7 cellular contexts compared by ENCODE assay signal in the genomic region with DNA sequence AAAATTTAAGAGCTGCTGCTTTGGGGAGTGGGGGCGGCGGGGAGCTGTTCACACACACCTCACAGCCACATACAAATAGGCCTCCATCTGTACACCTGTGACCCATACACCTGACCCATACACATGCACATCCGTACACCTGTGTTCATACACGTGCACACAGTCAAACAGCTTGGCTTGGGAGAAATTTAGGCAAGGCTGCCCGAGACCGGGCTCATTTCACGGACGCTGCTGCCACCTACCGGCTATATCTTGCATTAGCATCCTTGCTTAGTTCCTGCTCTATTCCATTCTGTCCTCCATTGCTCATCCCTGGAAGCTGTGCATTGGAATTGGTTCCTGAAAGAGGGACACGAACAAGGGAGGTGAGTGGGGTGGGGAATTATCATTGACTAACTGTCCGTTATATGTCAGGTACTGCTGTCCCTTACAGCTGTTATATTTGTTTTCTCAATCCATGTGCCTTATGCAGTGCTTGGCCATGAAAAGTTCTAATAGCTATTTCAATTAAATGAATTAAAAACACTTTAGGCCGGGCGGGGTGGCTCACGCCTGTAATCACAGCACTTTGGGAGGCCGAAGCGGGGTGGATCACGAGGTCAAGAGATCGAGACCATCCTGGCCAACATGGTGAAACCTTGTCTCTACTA. TPM values are rescaled to one million over a fixed set of nuclear protein-coding genes. Genes with fewer than 3 reads are reported as not detected.
DNase-seq lines count a peak whose midpoint lies in the region; ATAC-seq and TF ChIP-seq lines count a peak whose summit lies in the region.

No MANE protein-coding gene starts in this region.

- no peak overlapping the region for H4K8ac ChIP-seq in trophoblast cell (ENCODE audit: low read depth, low read length)

- H2BK120ac ChIP-seq in trophoblast cell (ENCODE audit: insufficient read depth, low read length, poor library complexity) = no peak overlapping the region

- no peaks in the 10 kb centered on the region for H3K27me3 ChIP-seq in trophoblast cell (ENCODE audit: insufficient read depth, low read length)
- H3K27me3 ChIP-seq in upper lobe of right lung = no peaks in the 10 kb centered on the region

- H3K9ac ChIP-seq in SK-N-MC (ENCODE audit: insufficient read length) (no peak overlapping the region), trophoblast cell (ENCODE audit: low read length) (no peak overlapping the region)

- no peak overlapping the region for H3K18ac ChIP-seq in trophoblast cell (ENCODE audit: low read length)

- H3K27ac ChIP-seq in SK-N-MC = no peak overlapping the region
- H3K27ac ChIP-seq in trophoblast cell (ENCODE audit: low read depth, low read length) = no peak overlapping the region
- H3K27ac ChIP-seq in upper lobe of right lung = no peak overlapping the region

- no peak overlapping the region for H4K91ac ChIP-seq in trophoblast cell (ENCODE audit: low read depth, low read length)

- H3K36me3 ChIP-seq in SK-N-MC (ENCODE audit: insufficient read depth, low read length) (no peaks in the 10 kb centered on the region), trophoblast cell (ENCODE audit: control insufficient read depth in 1 of 2, insufficient read depth in 2 of 2, low read length in 2 of 2) (no peaks in the 10 kb centered on the region), upper lobe of right lung (no peaks in the 10 kb centered on the region)

- H3K79me2 ChIP-seq in trophoblast cell (ENCODE audit: control insufficient read depth, insufficient read depth, low read length, poor library complexity) = no peaks in the 10 kb centered on the region

- H3K9me3 ChIP-seq in SK-N-MC (ENCODE audit: low read depth, low read length) (no peaks in the 10 kb centered on the region), trophoblast cell (ENCODE audit: insufficient read depth, low read depth, low read length) (no peaks in the 10 kb centered on the region), upper lobe of right lung (no peaks in the 10 kb centered on the region)

- no peak overlapping the region for H4K12ac ChIP-seq in trophoblast cell (ENCODE audit: low read depth, low read length)

- peaks cover 10% of the 10 kb centered on the region for H3K79me1 ChIP-seq in trophoblast cell (ENCODE audit: low read length)

- no peak overlapping the region for H3K23ac ChIP-seq in trophoblast cell (ENCODE audit: low read length)

- TF ChIP-seq POLR2A in NB4 (IDR thresholded peaks at IDR 0.05; ENCODE audit: extremely low read depth, insufficient read length) = no peak

- no peak overlapping the region for H3K14ac ChIP-seq in trophoblast cell (ENCODE audit: low read length)

- peak; percentile 82 for DNase-seq in GM13976 (ENCODE audit: low spot score)
- peak; percentile 76 for DNase-seq in NB4 (ENCODE audit: low read depth)
- DNase-seq in SK-N-MC (ENCODE audit: low read depth, low spot score) = peak; percentile 32
- DNase-seq in activated naive CD4-positive, alpha-beta T cell (lab: John Stamatoyannopoulos, UW) = peak; percentile 29 to 68 (median 53)
- peak; percentile 52 for DNase-seq in globus pallidus (ENCODE audit: low spot score)
- peak; percentile 81 to 94 for DNase-seq in trophoblast cell
- peak; percentile 85 for DNase-seq in upper lobe of right lung

- H3K4me3 ChIP-seq in NB4 (ENCODE audit: low read depth, low read length) = no peak overlapping the region
- H3K4me3 ChIP-seq in SK-N-MC = peak overlapping the region; percentile 3; the same call in 1 of the 2 replicates
- H3K4me3 ChIP-seq in trophoblast cell (ENCODE audit: low read depth, low read length) = no peak overlapping the region
- H3K4me3 ChIP-seq in upper lobe of right lung = no peak overlapping the region

- H3K4me1 ChIP-seq in trophoblast cell (ENCODE audit: control insufficient read depth in 1 of 2, insufficient read depth in 2 of 2, low read length in 2 of 2) (peaks cover 3 to 9% of the 10 kb centered on the region in 2 experiments), upper lobe of right lung (no peaks in the 10 kb centered on the region)

- no peak overlapping the region for H3K4me2 ChIP-seq in trophoblast cell (ENCODE audit: low read length)

- in situ Hi-C loops in GM13976 (cut with MboI; ENCODE audit: low sequenced_read_pairs, unreplicated experiment) = no loop called here

- TF ChIP-seq CTCF in GM13976 (IDR thresholded peaks at IDR 0.05; ENCODE audit: borderline replicate concordance, control extremely low read depth, extremely low read depth, insufficient read depth, missing control alignments) = peak; percentile 88
- peak; percentile 81 for TF ChIP-seq CTCF in NB4 (IDR thresholded peaks at IDR 0.05; ENCODE audit: low read depth, low read length)
- TF ChIP-seq CTCF in upper lobe of right lung (IDR thresholded peaks at IDR 0.05) = peak; percentile 94

- H2AK5ac ChIP-seq in trophoblast cell (ENCODE audit: low read length) = no peak overlapping the region

- no peak overlapping the region for H2BK5ac ChIP-seq in trophoblast cell (ENCODE audit: low read depth, low read length, poor library complexity)

- H2BK12ac ChIP-seq in trophoblast cell (ENCODE audit: low read length) = no peak overlapping the region

- intact Hi-C loops in upper lobe of right lung (cut with DNase I) = loop anchor here (5.0 kb wide), 1 partner anchor 90 kb away; no protein-coding TSS in a partner anchor

- H2AFZ ChIP-seq in trophoblast cell (ENCODE audit: insufficient read depth, low read length, poor library complexity) = no peak overlapping the region

- peak; percentile 92 for ATAC-seq in upper lobe of right lung

- WGBS in trophoblast cell (ENCODE audit: extremely low coverage, insufficient coverage, insufficient read length) = no CpG with 5 or more reads among the region's 18 CpGs

- no peak overlapping the region for H3K4ac ChIP-seq in trophoblast cell (ENCODE audit: low read depth, low read length)

RNA-seq across cellular contexts. Expression of a gene that starts 37.1 kb away (rescaled TPM):
- polyA plus RNA-seq in trophoblast cell (2013) = 28.3 and 29.8 TPM in 2 replicates
- 67.0 TPM for total RNA-seq in upper lobe of right lung

Comparison
In these comparisons a context has a peak if more than half of its experiments do, and no peak if none do; other contexts are left out.
1. DNase-seq: peak in every context shown above with its lines; median percentile 88 in trophoblast cell; 85 in upper lobe of right lung; 82 in GM13976; 76 in NB4; 53 in activated naive CD4-positive, alpha-beta T cell; 52 in globus pallidus; 32 in SK-N-MC.